Comparison of ENCODE assay signal across 8 cellular contexts in the genomic region with DNA sequence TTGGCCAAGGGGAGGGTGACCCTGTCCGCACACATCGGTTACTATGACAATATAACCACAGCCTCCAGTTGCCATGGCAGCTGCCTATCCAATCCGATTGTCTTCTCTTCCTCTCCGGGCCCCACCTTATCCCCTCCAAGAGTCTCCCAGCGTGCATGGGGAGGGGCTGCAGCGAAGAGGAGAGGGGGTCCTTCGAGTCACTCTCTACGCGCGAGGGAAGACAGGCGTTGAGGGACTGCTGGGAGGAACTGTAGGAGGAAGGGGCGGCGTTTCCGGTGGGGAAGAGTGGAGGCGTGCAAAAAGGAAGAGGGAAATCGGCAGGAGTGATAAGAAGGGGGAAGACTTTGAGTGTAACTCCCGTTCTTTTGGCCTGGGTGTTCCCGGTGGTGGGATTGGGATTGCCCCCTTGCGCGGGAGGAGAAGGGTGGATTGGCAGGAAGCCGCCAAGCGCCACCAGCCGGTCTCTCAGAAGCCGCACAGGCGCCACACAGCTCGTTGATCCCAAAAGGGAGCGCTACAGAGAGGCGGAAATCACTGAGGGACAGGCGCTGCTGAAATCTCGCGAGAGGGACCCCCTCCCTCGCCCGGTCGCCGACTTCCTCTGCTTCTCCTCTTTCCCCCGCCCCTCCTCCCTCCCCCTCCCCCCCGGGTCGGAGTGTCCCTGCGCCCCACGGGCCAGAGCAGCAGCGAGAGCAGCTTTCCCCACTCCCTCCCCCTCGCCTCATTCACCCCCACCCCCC. TPM values are rescaled to one million over a fixed set of nuclear protein-coding genes. Genes with fewer than 3 reads are reported as not detected.
DNase-seq lines count a peak whose midpoint lies in the region; FAIRE-seq and TF ChIP-seq lines count a peak whose summit lies in the region.

No MANE protein-coding gene starts in this region.

- no peaks in the 10 kb centered on the region for H3K27me3 ChIP-seq in SJSA1 (replicated peaks)
- H3K27me3 ChIP-seq in neuronal stem cell (ENCODE audit: control insufficient read depth in 3 of 3, insufficient read depth in 3 of 3, low read depth in 1 of 3, low read length in 3 of 3), result no peaks in the 10 kb centered on the region
- H3K27me3 ChIP-seq in subcutaneous abdominal adipose tissue (ENCODE audit: control insufficient read depth in 5 of 5, insufficient read depth in 4 of 5, low read length in 5 of 5), result no peaks in the 10 kb centered on the region

- peak overlapping the region; percentile 98 for H2BK5ac ChIP-seq in neuronal stem cell (ENCODE audit: low read length)

- peak overlapping the region; percentile 96 for H2BK15ac ChIP-seq in neuronal stem cell (ENCODE audit: low read length)

- peaks cover 24% of the 10 kb centered on the region for H3K4me1 Mint-ChIP-seq in activated naive CD4-positive, alpha-beta T cell treated with anti-CD3 and anti-CD28 coated beads for 36 hours (ENCODE audit: low read depth)

- H3K4me3 Mint-ChIP-seq in activated naive CD4-positive, alpha-beta T cell treated with anti-CD3 and anti-CD28 coated beads for 36 hours, result peak overlapping the region; percentile 81

- no peak for FAIRE-seq in frontal cortex (lab: Jason Lieb, UNC)

- H3K36me3 ChIP-seq in SJSA1 (peaks cover 22% of the 10 kb centered on the region), neuronal stem cell (replicated peaks in 1 of 2; ENCODE audit: control insufficient read depth in 2 of 2, insufficient read depth in 2 of 2, low read length in 2 of 2) (peaks cover 0 to 20% of the 10 kb centered on the region in 2 donors), subcutaneous abdominal adipose tissue (ENCODE audit: control insufficient read depth in 5 of 5, insufficient read depth in 5 of 5, low read length in 5 of 5) (no peaks in the 10 kb centered on the region)

- no peak overlapping the region for H4K8ac ChIP-seq in neuronal stem cell (ENCODE audit: low read depth, low read length)

- H3K9ac ChIP-seq in neuronal stem cell (ENCODE audit: low read depth, low read length, poor library complexity), result peak overlapping the region; percentile 46
- H3K9ac ChIP-seq in subcutaneous abdominal adipose tissue (ENCODE audit: low read length in 5 of 5), result peak overlapping the region; percentile 81 to 99 (median 93)

- no peak overlapping the region for H2BK12ac ChIP-seq in neuronal stem cell (ENCODE audit: low read length)

- H3K36me3 Mint-ChIP-seq in activated naive CD4-positive, alpha-beta T cell treated with anti-CD3 and anti-CD28 coated beads for 36 hours (ENCODE audit: low read depth), result peaks cover 7% of the 10 kb centered on the region

- H3K18ac ChIP-seq in neuronal stem cell (ENCODE audit: low read length), result peak overlapping the region; percentile 92

- H2BK120ac ChIP-seq in neuronal stem cell (ENCODE audit: low read depth, low read length), result no peak overlapping the region

- no peak overlapping the region for H4K91ac ChIP-seq in neuronal stem cell (ENCODE audit: low read depth, low read length, poor library complexity)

- H3K27ac ChIP-seq in SJSA1, result peak overlapping the region; percentile 99
- H3K27ac ChIP-seq in neuronal stem cell (replicated peaks; ENCODE audit: low read length), result peak overlapping the region; percentile 99
- H3K27ac ChIP-seq in subcutaneous abdominal adipose tissue (ENCODE audit: low read depth, low read length), result peak overlapping the region; percentile 96

- CTCF ChIA-PET in HEK293T (lab: Yijun Ruan, JAX), result no interaction called here
- CTCF ChIA-PET in activated naive CD4-positive, alpha-beta T cell treated with anti-CD3 and anti-CD28 coated beads for 36 hours (lab: Charles Lee), result interaction anchor here (0.7 kb wide), 1 partner anchor 13 kb away, joined by 3 read pairs; no protein-coding TSS in a partner anchor

- peak; percentile 98 for DNase-seq in GDM1 (lab: John Stamatoyannopoulos, UW)
- DNase-seq in HEK293T (ENCODE audit: extremely low spot score), result peak; percentile 94
- DNase-seq in MV-4-11 (lab: John Stamatoyannopoulos, UW), result peak; percentile 98
- peak; percentile 98 to 100 for DNase-seq in SJSA1 (ENCODE audit: low read depth in 1 of 2, low spot score in 2 of 2)
- DNase-seq in activated naive CD4-positive, alpha-beta T cell treated with anti-CD3 and anti-CD28 coated beads for 36 hours, result peak; percentile 98
- DNase-seq in frontal cortex (ENCODE audit: low spot score in 2 of 2), result peak; percentile 91 to 92
- peak; percentile 99 for DNase-seq in neuronal stem cell (ENCODE audit: low spot score)

- H3K4me2 ChIP-seq in neuronal stem cell (ENCODE audit: insufficient read depth, low read length, poor library complexity, severe bottlenecking), result peak overlapping the region; percentile 96

- H3K9me3 ChIP-seq in SJSA1 (replicated peaks) (no peaks in the 10 kb centered on the region), neuronal stem cell (replicated peaks in 1 of 2; ENCODE audit: control insufficient read depth in 2 of 2, insufficient read depth in 1 of 2, low read depth in 1 of 2, low read length in 2 of 2) (no peaks in the 10 kb centered on the region), subcutaneous abdominal adipose tissue (ENCODE audit: control insufficient read depth in 5 of 5, low read length in 5 of 5) (no peaks in the 10 kb centered on the region)

- intact Hi-C loops in activated naive CD4-positive, alpha-beta T cell treated with anti-CD3 and anti-CD28 coated beads for 36 hours (cut with micrococcal nuclease), result loop anchor here (1.0 to 5.0 kb wide), 15 partner anchors 9 to 1845 kb away; a partner anchor contains a TSS

- H3K14ac ChIP-seq in neuronal stem cell (ENCODE audit: low read length), result peak overlapping the region; percentile 98

- POLR2A ChIA-PET in HEK293T (lab: Yijun Ruan, JAX), result no interaction called here

- no peak overlapping the region for H3K4ac ChIP-seq in neuronal stem cell (ENCODE audit: low read length)

- peak overlapping the region; percentile 98 for H3K23ac ChIP-seq in neuronal stem cell (ENCODE audit: low read depth, low read length, poor library complexity)

- peak overlapping the region; percentile 99 for H3K27ac Mint-ChIP-seq in activated naive CD4-positive, alpha-beta T cell treated with anti-CD3 and anti-CD28 coated beads for 36 hours

- H2AFZ ChIP-seq in neuronal stem cell (ENCODE audit: low read length), result peak overlapping the region; percentile 100

- no peaks in the 10 kb centered on the region for H3K27me3 Mint-ChIP-seq in activated naive CD4-positive, alpha-beta T cell treated with anti-CD3 and anti-CD28 coated beads for 36 hours (ENCODE audit: low read depth)

- peaks cover 10% of the 10 kb centered on the region for H3K79me1 ChIP-seq in neuronal stem cell (ENCODE audit: low read depth, low read length)

- peaks cover 5% of the 10 kb centered on the region for H3K4me1 ChIP-seq in SJSA1 (replicated peaks)
- H3K4me1 ChIP-seq in neuronal stem cell (ENCODE audit: control insufficient read depth in 2 of 2, insufficient read depth in 1 of 2, low read depth in 1 of 2, low read length in 2 of 2), result peaks cover 6 to 10% of the 10 kb centered on the region in 2 donors
- peaks cover 5 to 41% (median 25%) of the 10 kb centered on the region in 5 donors for H3K4me1 ChIP-seq in subcutaneous abdominal adipose tissue (ENCODE audit: control insufficient read depth in 5 of 5, insufficient read depth in 5 of 5, low read length in 5 of 5)

- no peak overlapping the region for H2AK5ac ChIP-seq in neuronal stem cell (ENCODE audit: low read depth, low read length)

- WGBS in neuronal stem cell (ENCODE audit: extremely low coverage in 2 of 2, insufficient read length in 2 of 2, insufficient replicate concordance in 1 of 2), 2 donors, result no CpG with 5 or more reads among the region's 42 CpGs

- no peaks in the 10 kb centered on the region for H3K9me3 Mint-ChIP-seq in activated naive CD4-positive, alpha-beta T cell treated with anti-CD3 and anti-CD28 coated beads for 36 hours

- peak overlapping the region; percentile 94 for H3K4me3 ChIP-seq in SJSA1
- peak overlapping the region; percentile 93 to 100 for H3K4me3 ChIP-seq in neuronal stem cell (ENCODE audit: low read length in 2 of 2)
- peak overlapping the region; percentile 82 to 98 (median 92) for H3K4me3 ChIP-seq in subcutaneous abdominal adipose tissue (ENCODE audit: low read depth in 1 of 5, low read length in 5 of 5)

TF ChIP-seq in HEK293T, 16 proteins besides CTCF, POLR2A, EP300 and RAD21:
- TF ChIP-seq SP1 (IDR thresholded peaks at IDR 0.05), result peak; percentile 58; the same call in 1 of the 2 replicates
- TF ChIP-seq TARDBP (IDR thresholded peaks at IDR 0.05), result peak; percentile 89
- TF ChIP-seq ELF4 (IDR thresholded peaks at IDR 0.05), result peak; percentile 86
- TF ChIP-seq CTBP1 (IDR thresholded peaks at IDR 0.05; ENCODE audit: borderline replicate concordance), result peak; percentile 99
- no peak for TF ChIP-seq LEF1 (IDR thresholded peaks at IDR 0.05; ENCODE audit: borderline replicate concordance)
- peak; percentile 81; the same call in 1 of the 2 replicates for TF ChIP-seq FOXM1 (IDR thresholded peaks at IDR 0.05; ENCODE audit: borderline replicate concordance)
- no peak for TF ChIP-seq BHLHE40 (IDR thresholded peaks at IDR 0.05; ENCODE audit: borderline replicate concordance)
- no peak for TF ChIP-seq HDGF (IDR thresholded peaks at IDR 0.05; ENCODE audit: borderline replicate concordance)
- peak; percentile 59; the same call in 1 of the 2 replicates for TF ChIP-seq ARNT (IDR thresholded peaks at IDR 0.05)
- peak; percentile 76 for TF ChIP-seq NFRKB (IDR thresholded peaks at IDR 0.05)
- peak; percentile 93 for TF ChIP-seq L3MBTL2 (conservative IDR thresholded peaks at IDR 0.05)
- TF ChIP-seq SUZ12 (IDR thresholded peaks at IDR 0.05), result no peak
- TF ChIP-seq, protein P1, sequence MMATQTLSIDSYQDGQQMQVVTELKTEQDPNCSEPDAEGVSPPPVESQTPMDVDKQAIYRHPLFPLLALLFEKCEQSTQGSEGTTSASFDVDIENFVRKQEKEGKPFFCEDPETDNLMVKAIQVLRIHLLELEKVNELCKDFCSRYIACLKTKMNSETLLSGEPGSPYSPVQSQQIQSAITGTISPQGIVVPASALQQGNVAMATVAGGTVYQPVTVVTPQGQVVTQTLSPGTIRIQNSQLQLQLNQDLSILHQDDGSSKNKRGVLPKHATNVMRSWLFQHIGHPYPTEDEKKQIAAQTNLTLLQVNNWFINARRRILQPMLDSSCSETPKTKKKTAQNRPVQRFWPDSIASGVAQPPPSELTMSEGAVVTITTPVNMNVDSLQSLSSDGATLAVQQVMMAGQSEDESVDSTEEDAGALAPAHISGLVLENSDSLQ (IDR thresholded peaks at IDR 0.05), result peak; percentile 92

RNA-seq across cellular contexts. Expression of a gene that starts 0.4 kb away (rescaled TPM):
- total RNA-seq in SJSA1 (2014; rRNA removed; shearing (Covaris generic)), result 5.9 and 21.0 TPM in 2 replicates
- total RNA-seq in activated naive CD4-positive, alpha-beta T cell treated with anti-CD3 and anti-CD28 coated beads for 36 hours, result 10 to 100 TPM; 49.3 to 54.2 TPM
- total RNA-seq in frontal cortex, result 19.2 TPM
- 42.8 TPM for polyA plus RNA-seq in neuronal stem cell (2013, experiment 1 of 2)
- polyA plus RNA-seq in neuronal stem cell (2013, experiment 2 of 2), result 44.2 TPM

RNA-seq across cellular contexts. Expression of a gene that starts 53.7 kb away (rescaled TPM):
- total RNA-seq in SJSA1 (2014; rRNA removed; shearing (Covaris generic)), result 0.50 and 0.60 TPM in 2 replicates
- total RNA-seq in activated naive CD4-positive, alpha-beta T cell treated with anti-CD3 and anti-CD28 coated beads for 36 hours, result not detected
- total RNA-seq in frontal cortex, result 34.2 TPM
- 0.45 TPM for polyA plus RNA-seq in neuronal stem cell (2013, experiment 1 of 2)
- polyA plus RNA-seq in neuronal stem cell (2013, experiment 2 of 2), result 0.89 TPM

Comparison
In these comparisons a context has a peak if more than half of its experiments do, and no peak if none do; other contexts are left out.
1. Peak in every context shown above with its lines: DNase-seq, H3K4me3 ChIP-seq and H3K27ac ChIP-seq.
2. RNA of a gene that starts 53.7 kb away (total RNA-seq): 34.2 TPM in frontal cortex (single experiment); 0.50 to 0.60 TPM in SJSA1 and not detected in activated naive CD4-positive, alpha-beta T cell treated with anti-CD3 and anti-CD28 coated beads for 36 hours; every median in the first group is over 10 times any median in the second.